7 cellular contexts compared by ENCODE assay signal in the genomic region with DNA sequence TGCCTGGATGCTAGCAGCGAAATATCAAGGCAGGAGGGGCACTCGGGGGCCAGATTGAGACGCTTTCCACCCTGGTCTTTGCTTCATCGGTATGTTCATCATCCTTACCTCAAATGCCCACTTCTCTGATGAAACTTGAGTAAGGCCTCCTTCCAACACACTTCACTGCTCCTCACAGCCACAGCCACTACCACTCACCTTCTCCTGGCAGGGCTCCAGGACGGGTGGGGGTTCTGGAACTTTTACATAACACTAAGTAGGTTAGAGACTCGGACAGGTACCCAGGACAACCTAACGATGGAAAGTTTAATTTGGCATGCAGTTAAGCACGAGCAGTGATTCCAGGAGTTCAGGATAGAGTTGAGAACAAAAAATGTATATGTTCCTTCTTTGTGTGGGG.
"Had no signal": no experiment of that assay in that cellular context is flagged by ENCODE, and none has a peak within 500 bp of the region (broad histone marks: within the 10 kb centered on the region; RNA-seq: fewer than 3 reads in every experiment).

No MANE protein-coding gene starts in this region.

- H3K4me1 Mint-ChIP-seq: IgD-negative memory B cell had no signal

- H3K4me3 ChIP-seq: GM23248 had no signal

- H3K9me3 Mint-ChIP-seq: H9, IgD-negative memory B cell had no signal

- ATAC-seq: HepG2 had no signal

- H3K27ac ChIP-seq: GM23248, HL-60 had no signal

- H3K4me3 Mint-ChIP-seq: H9, IgD-negative memory B cell had no signal

- H3K36me3 Mint-ChIP-seq: IgD-negative memory B cell had no signal

- H3K27ac Mint-ChIP-seq: H9, IgD-negative memory B cell had no signal

- H3K27me3 Mint-ChIP-seq: IgD-negative memory B cell had no signal

- DNase-seq: GM23248, H9, HCEC 1CT, KBM-7 had no signal
